16 cellular contexts compared by ENCODE assay signal in genomic region chr17:32517982-32518381, GRCh38. TPM values are rescaled to one million over a fixed set of nuclear protein-coding genes. Genes with fewer than 3 reads are reported as not detected.
DNase-seq lines count a peak whose midpoint lies in the region; ATAC-seq and TF ChIP-seq lines count a peak whose summit lies in the region.
"Had no signal": no experiment of that assay in that cellular context is flagged by ENCODE, and none has a peak within 500 bp of the region (broad histone marks: within the 10 kb centered on the region; RNA-seq: fewer than 3 reads in every experiment).

No MANE protein-coding gene starts in this region.

- H3K4me3 ChIP-seq in WERI-Rb-1 (ENCODE audit: low read depth, low read length): no peak overlapping the region
- no peak overlapping the region for H3K4me3 ChIP-seq in left ventricle myocardium inferior
- H3K4me3 ChIP-seq: right atrium auricular region, tibial artery had no signal

- no peak for DNase-seq in activated T-cell treated with anti-CD3 and anti-CD28 coated beads, Interleukin-2, amount 50 U/mL, for 4 hours
- no peak for DNase-seq in activated T-cell treated with anti-CD3 and anti-CD28 coated beads, Interleukin-2, amount 50 U/mL, for 48 hours
- DNase-seq in WERI-Rb-1 (no peak), glutamatergic neuron (no peak), NCI-H1105 (lab: John Stamatoyannopoulos, UW) (no peak), left ventricle myocardium inferior (no peak)
- no peak for DNase-seq in stimulated activated naive CD8-positive, alpha-beta T cell treated with anti-CD3 and anti-CD28 coated beads, Interleukin-15, amount 100 ng/mL, for 72 hours
- DNase-seq: brain microvascular endothelial cell; GOT3; NCI-H187; NCI-H526; RPMI8226; stimulated activated CD4-positive, alpha-beta T cell treated with anti-CD3 and anti-CD28 coated beads, Interleukin-1b, Interleukin-23, amount 100 ng/mL, for 48 hours had no signal

- peaks cover 71% of the 10 kb centered on the region for H3K4me1 Mint-ChIP-seq in activated T-cell treated with anti-CD3 and anti-CD28 coated beads, Interleukin-2, amount 50 U/mL, for 4 hours (ENCODE audit: low read depth)
- H3K4me1 Mint-ChIP-seq in glutamatergic neuron (ENCODE audit: low read depth, unreplicated experiment): peaks cover 43% of the 10 kb centered on the region
- peaks cover 91% of the 10 kb centered on the region for H3K4me1 Mint-ChIP-seq in stimulated activated naive CD8-positive, alpha-beta T cell treated with anti-CD3 and anti-CD28 coated beads, Interleukin-15, amount 100 ng/mL, for 72 hours

- H3K36me3 Mint-ChIP-seq in activated T-cell treated with anti-CD3 and anti-CD28 coated beads, Interleukin-2, amount 50 U/mL, for 4 hours (ENCODE audit: insufficient read depth): no peaks in the 10 kb centered on the region
- H3K36me3 Mint-ChIP-seq in glutamatergic neuron (ENCODE audit: unreplicated experiment): no peaks in the 10 kb centered on the region

- H3K9me3 ChIP-seq in WERI-Rb-1 (ENCODE audit: severe bottlenecking): no peaks in the 10 kb centered on the region
- H3K9me3 ChIP-seq in left ventricle myocardium inferior (replicated peaks): no peaks in the 10 kb centered on the region
- H3K9me3 ChIP-seq: right atrium auricular region, tibial artery had no signal

- H3K27ac Mint-ChIP-seq in glutamatergic neuron (ENCODE audit: unreplicated experiment): peak overlapping the region; percentile 84
- no peak overlapping the region for H3K27ac Mint-ChIP-seq in stimulated activated naive CD8-positive, alpha-beta T cell treated with anti-CD3 and anti-CD28 coated beads, Interleukin-15, amount 100 ng/mL, for 72 hours

- no peaks in the 10 kb centered on the region for H3K9me3 Mint-ChIP-seq in activated T-cell treated with anti-CD3 and anti-CD28 coated beads, Interleukin-2, amount 50 U/mL, for 4 hours
- H3K9me3 Mint-ChIP-seq in glutamatergic neuron (ENCODE audit: unreplicated experiment): peaks cover 13% of the 10 kb centered on the region
- H3K9me3 Mint-ChIP-seq in stimulated activated naive CD8-positive, alpha-beta T cell treated with anti-CD3 and anti-CD28 coated beads, Interleukin-15, amount 100 ng/mL, for 72 hours: no peaks in the 10 kb centered on the region

- H3K27me3 ChIP-seq in WERI-Rb-1 (ENCODE audit: insufficient read depth, low read depth, severe bottlenecking) (no peaks in the 10 kb centered on the region), left ventricle myocardium inferior (ENCODE audit: low read depth) (no peaks in the 10 kb centered on the region)
- H3K27me3 ChIP-seq: brain microvascular endothelial cell, right atrium auricular region, tibial artery had no signal

- intact Hi-C loops in left ventricle myocardium inferior (cut with micrococcal nuclease): no loop called here

- H3K4me1 ChIP-seq in left ventricle myocardium inferior: peaks cover 36% of the 10 kb centered on the region

- no peaks in the 10 kb centered on the region for H3K36me3 ChIP-seq in WERI-Rb-1
- no peaks in the 10 kb centered on the region for H3K36me3 ChIP-seq in left ventricle myocardium inferior
- H3K36me3 ChIP-seq: brain microvascular endothelial cell, right atrium auricular region, tibial artery had no signal

- TF ChIP-seq CTCF in WERI-Rb-1 (IDR thresholded peaks at IDR 0.05; ENCODE audit: low read depth, low read length): no peak
- TF ChIP-seq CTCF in glutamatergic neuron (IDR thresholded peaks at IDR 0.05; ENCODE audit: partially characterized antibody, unreplicated experiment): no peak
- TF ChIP-seq CTCF in left ventricle myocardium inferior (IDR thresholded peaks at IDR 0.05; ENCODE audit: borderline replicate concordance): no peak

- peak overlapping the region; percentile 96; the same call in 1 of the 2 replicates for H3K27ac ChIP-seq in WERI-Rb-1
- H3K27ac ChIP-seq in left ventricle myocardium inferior (replicated peaks): no peak overlapping the region
- H3K27ac ChIP-seq: brain microvascular endothelial cell, right atrium auricular region, tibial artery had no signal

- no peaks in the 10 kb centered on the region for H3K27me3 Mint-ChIP-seq in activated T-cell treated with anti-CD3 and anti-CD28 coated beads, Interleukin-2, amount 50 U/mL, for 4 hours (ENCODE audit: low read depth)
- peaks cover 11% of the 10 kb centered on the region for H3K27me3 Mint-ChIP-seq in glutamatergic neuron (ENCODE audit: unreplicated experiment)
- H3K27me3 Mint-ChIP-seq in stimulated activated naive CD8-positive, alpha-beta T cell treated with anti-CD3 and anti-CD28 coated beads, Interleukin-15, amount 100 ng/mL, for 72 hours: no peaks in the 10 kb centered on the region

- no peak for ATAC-seq in activated T-cell treated with anti-CD3 and anti-CD28 coated beads, Interleukin-2, amount 50 U/mL, for 4 hours
- no peak for ATAC-seq in stimulated activated naive CD8-positive, alpha-beta T cell treated with anti-CD3 and anti-CD28 coated beads, Interleukin-15, amount 100 ng/mL, for 72 hours
- no peak for ATAC-seq in GM19395 (IDR thresholded peaks at IDR 0.05; ENCODE audit: unreplicated experiment)

- peak overlapping the region; percentile 44 for H3K4me3 Mint-ChIP-seq in activated T-cell treated with anti-CD3 and anti-CD28 coated beads, Interleukin-2, amount 50 U/mL, for 4 hours
- H3K4me3 Mint-ChIP-seq in glutamatergic neuron (ENCODE audit: unreplicated experiment): peak overlapping the region; percentile 80
- peak overlapping the region; percentile 41 to 58 for H3K4me3 Mint-ChIP-seq in stimulated activated naive CD8-positive, alpha-beta T cell treated with anti-CD3 and anti-CD28 coated beads, Interleukin-15, amount 100 ng/mL, for 72 hours

RNA-seq across cellular contexts. Expression of gene CDK5R1, which starts 31.2 kb away (rescaled TPM):
- 10 to 100 TPM; 14.8 to 20.9 (median 15.7) TPM for total RNA-seq in activated T-cell treated with anti-CD3 and anti-CD28 coated beads, Interleukin-2, amount 50 U/mL, for 4 hours
- total RNA-seq in glutamatergic neuron (ENCODE audit: unreplicated experiment) (73.9 TPM), left ventricle myocardium inferior (1.5 TPM)
